Comparison of ENCODE assay signal across 16 cellular contexts in the genomic region with DNA sequence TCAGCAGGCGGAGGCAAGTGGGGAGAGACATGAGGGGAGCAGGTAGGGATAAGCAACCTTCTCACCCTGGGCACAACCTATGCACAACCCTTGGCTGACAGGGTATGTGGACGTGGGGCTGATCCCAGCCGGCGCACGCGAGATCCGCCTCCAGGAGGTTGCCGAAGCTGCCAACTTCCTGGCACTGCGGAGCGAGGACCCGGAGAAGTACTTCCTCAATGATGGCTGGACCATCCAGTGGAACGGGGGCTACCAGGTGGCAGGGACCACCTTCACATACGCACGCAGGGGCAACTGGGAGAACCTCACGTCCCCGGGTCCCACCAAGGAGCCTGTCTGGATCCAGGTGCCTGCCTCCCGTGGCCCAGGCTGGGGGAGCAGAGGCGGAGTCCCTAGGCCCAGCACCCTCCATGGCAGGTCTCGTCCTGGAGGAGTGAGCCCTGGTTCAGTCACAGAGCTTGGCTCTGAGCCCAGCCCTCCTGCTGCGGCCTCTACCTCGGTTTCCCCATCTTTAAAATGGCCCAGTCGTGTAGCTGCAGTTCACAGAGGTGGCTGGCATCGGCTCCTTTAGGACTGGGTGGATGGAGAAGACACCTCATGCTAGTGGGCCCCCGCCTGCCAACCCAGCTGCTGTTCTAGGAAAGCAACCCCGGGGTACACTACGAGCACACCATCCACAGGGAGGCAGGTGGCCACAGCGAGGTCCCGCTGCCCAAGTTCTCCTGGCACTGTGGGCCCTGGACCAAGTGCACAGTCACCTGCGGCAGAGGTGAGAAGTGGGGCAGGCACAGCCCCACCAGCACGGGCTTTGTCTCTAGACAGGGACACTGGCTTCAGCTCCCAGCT.
DNase-seq lines count a peak whose midpoint lies in the region; ATAC-seq, FAIRE-seq and TF ChIP-seq lines count a peak whose summit lies in the region.
"Had no signal": no experiment of that assay in that cellular context is flagged by ENCODE, and none has a peak within 500 bp of the region (broad histone marks: within the 10 kb centered on the region; RNA-seq: fewer than 3 reads in every experiment).

No MANE protein-coding gene starts in this region.

- H3K4me3 ChIP-seq in RWPE2 (ENCODE audit: severe bottlenecking) (no peak overlapping the region), kidney (ENCODE audit: low read length in 2 of 2) (no peak overlapping the region), thyroid gland (replicated peaks in 1 of 3) (no peak overlapping the region), OCI-LY7 (ENCODE audit: low read depth, low read length, poor library complexity, severe bottlenecking) (no peak overlapping the region)
- H3K4me3 ChIP-seq: GM23338 had no signal

- H3K36me3 ChIP-seq in RWPE2 (ENCODE audit: low read depth) (no peaks in the 10 kb centered on the region), kidney (ENCODE audit: control insufficient read depth in 1 of 2, insufficient read depth in 2 of 2, low read length in 2 of 2) (no peaks in the 10 kb centered on the region), thyroid gland (no peaks in the 10 kb centered on the region), OCI-LY7 (ENCODE audit: insufficient read depth, low read length) (no peaks in the 10 kb centered on the region)

- POLR2A ChIA-PET in OCI-LY7 (lab: Charles Lee) = no interaction called here

- FAIRE-seq in kidney (lab: Jason Lieb, UNC) = no peak
- FAIRE-seq: A204.1, G401.6, HepG2 had no signal

- TF ChIP-seq CTCF in RWPE2 (IDR thresholded peaks at IDR 0.05; ENCODE audit: poor library complexity, severe bottlenecking) (no peak), kidney (IDR thresholded peaks at IDR 0.05; ENCODE audit: borderline replicate concordance, extremely low read depth, insufficient read depth) (no peak), thyroid gland (IDR thresholded peaks at IDR 0.05) (no peak), OCI-LY7 (conservative IDR thresholded peaks at IDR 0.05; ENCODE audit: low read length) (no peak)

- no peak overlapping the region for H2AFZ ChIP-seq in OCI-LY7 (ENCODE audit: low read length)
- H2AFZ ChIP-seq: GM23338 had no signal

- H3K9me3 ChIP-seq in RWPE2 (ENCODE audit: severe bottlenecking) (no peaks in the 10 kb centered on the region), kidney (ENCODE audit: control insufficient read depth in 1 of 2, low read length in 2 of 2) (no peaks in the 10 kb centered on the region), thyroid gland (no peaks in the 10 kb centered on the region), OCI-LY7 (ENCODE audit: low read length) (no peaks in the 10 kb centered on the region)

- H4K20me1 ChIP-seq in OCI-LY7 (ENCODE audit: insufficient read depth, low read length) = no peaks in the 10 kb centered on the region

- DNase-seq in RWPE2 (ENCODE audit: low spot score) (peak; percentile 61), kidney (peak; percentile 68), posterior vena cava (ENCODE audit: low spot score) (peak; percentile 66), ureter (ENCODE audit: low spot score) (peak; percentile 32), thyroid gland (no peak), CD1c-positive myeloid dendritic cell (ENCODE audit: extremely low spot score) (no peak), OCI-LY7 (ENCODE audit: low spot score) (no peak)
- DNase-seq: C1 segment of cervical spinal cord; CD4-positive, alpha-beta memory T cell; DMS79; EL; H9 had no signal

- H3K79me2 ChIP-seq in OCI-LY7 (ENCODE audit: insufficient read depth, low read depth, low read length) = no peaks in the 10 kb centered on the region

- intact Hi-C loops in kidney (cut with DNase I) (no loop called here), posterior vena cava (cut with DNase I) (no loop called here), thyroid gland (cut with DNase I) (no loop called here), OCI-LY7 (cut with micrococcal nuclease; ENCODE audit: unreplicated experiment) (no loop called here)

- H3K4me1 ChIP-seq in RWPE2 (ENCODE audit: insufficient read depth, poor library complexity, severe bottlenecking) (no peaks in the 10 kb centered on the region), kidney (ENCODE audit: control insufficient read depth in 1 of 2, insufficient read depth in 1 of 2, low read depth in 1 of 2, low read length in 2 of 2) (no peaks in the 10 kb centered on the region), thyroid gland (no peaks in the 10 kb centered on the region), OCI-LY7 (ENCODE audit: insufficient read depth, low read length, poor library complexity, severe bottlenecking) (no peaks in the 10 kb centered on the region)

- 90 to 96% methylated on average over 11 to 25 of the region's 30 CpGs for WGBS in thyroid gland, 2 donors

- no peak overlapping the region for H3K9ac ChIP-seq in kidney (ENCODE audit: low read length in 2 of 2)

- no peaks in the 10 kb centered on the region for H3K9me2 ChIP-seq in OCI-LY7 (ENCODE audit: insufficient read depth, low read length)

- H3K27me3 ChIP-seq in RWPE2 (ENCODE audit: insufficient read depth, poor library complexity, severe bottlenecking) = no peaks in the 10 kb centered on the region
- no peaks in the 10 kb centered on the region for H3K27me3 ChIP-seq in thyroid gland

- ATAC-seq in RWPE2 (ENCODE audit: low read depth) = no peak
- ATAC-seq: GM23338, HepG2 had no signal

- TF ChIP-seq POLR2A in thyroid gland (IDR thresholded peaks at IDR 0.05) = no peak

- no TSS peak for BruUV-seq in OCI-LY7 (replicated peaks; lab: Mats Ljungman, UMichigan)

- H3K27ac ChIP-seq in RWPE2 (ENCODE audit: poor library complexity, severe bottlenecking) = no peak overlapping the region
- H3K27ac ChIP-seq in kidney (ENCODE audit: low read depth in 2 of 2, low read length in 2 of 2) = no peak overlapping the region
- H3K27ac ChIP-seq in thyroid gland = no peak overlapping the region
- no peak overlapping the region for H3K27ac ChIP-seq in OCI-LY7 (ENCODE audit: low read depth, low read length, poor library complexity, severe bottlenecking)

- CTCF ChIA-PET in OCI-LY7 (lab: Charles Lee; ENCODE audit: unreplicated experiment) = no interaction called here

- no peak overlapping the region for H3K4me2 ChIP-seq in OCI-LY7 (ENCODE audit: low read length)
- H3K4me2 ChIP-seq: GM23338 had no signal

Comparison
In these comparisons a context has a peak if more than half of its experiments do, and no peak if none do; other contexts are left out.
1. DNase-seq: peak in RWPE2 (single experiment), kidney (single experiment), posterior vena cava (single experiment) and ureter (single experiment); none in thyroid gland (0 of 2), CD1c-positive myeloid dendritic cell (single experiment) and OCI-LY7 (single experiment).